In genomic region chr9:13979941-13980318, GRCh38 we compare ENCODE assay signal across 16 cellular contexts.
"Had no signal": no experiment of that assay in that cellular context is flagged by ENCODE, and none has a peak within 500 bp of the region (broad histone marks: within the 10 kb centered on the region; RNA-seq: fewer than 3 reads in every experiment).

No MANE protein-coding gene starts in this region.

- DNase-seq: activated CD4-positive, alpha-beta T cell treated with anti-CD3 and anti-CD28 coated beads for 48 hours; activated CD4-positive, alpha-beta T cell treated with anti-CD3 and anti-CD28 coated beads, Interleukin-2, amount 50 U/mL, for 4 hours; activated CD4-positive, CD25-positive, alpha-beta regulatory T cell treated with anti-CD3 and anti-CD28 coated beads, Interleukin-2, amount 50 U/mL, for 72 hours; activated CD8-positive, alpha-beta T cell treated with anti-CD3 and anti-CD28 coated beads, Interleukin-2, amount 10 ng/mL, durations not matched to agents 7 days and 5 days; activated effector memory CD4-positive, alpha-beta T cell treated with Interleukin-2 at 50 U/mL for 16 hours; activated naive CD4-positive, alpha-beta T cell; activated T-cell treated with anti-CD3 and anti-CD28 coated beads, Interleukin-2, amount 50 U/mL, for 24 hours; aorta; caudate nucleus; MG63; NCI-H524 treated with DMSO at 0.1 percent for 48 hours; PC-3 had no signal

- H3K4me3 Mint-ChIP-seq: activated CD8-positive, alpha-beta T cell treated with anti-CD3 and anti-CD28 coated beads, Interleukin-2, amount 10 ng/mL, durations not matched to agents 7 days and 5 days; activated naive CD4-positive, alpha-beta T cell treated with anti-CD3 and anti-CD28 coated beads, Interleukin-2, amount 50 U/mL, for 24 hours; activated T-cell treated with anti-CD3 and anti-CD28 coated beads, Interleukin-2, amount 50 U/mL, for 24 hours; activated T-helper 1 cell treated with anti-CD3 and anti-CD28 coated beads, Interleukin-12 subunit alpha, Interleukin-12 subunit beta, Interleukin-2, Interleukin-4 antibody, amounts not matched to agents 30 ng/mL and 10 ng/mL and 1 ng/mL, durations not matched to agents 14 hours and 24 hours and 36 hours; T-helper 1 cell treated with Interleukin-12 subunit alpha and Interleukin-12 subunit beta and Interleukin-4 antibody, amounts not matched to agents 30 μg/mL and 1 μg/mL, for 36 hours; WTC11 had no signal

- ATAC-seq: activated CD8-positive, alpha-beta T cell treated with anti-CD3 and anti-CD28 coated beads, Interleukin-2, amount 10 ng/mL, durations not matched to agents 7 days and 5 days; PC-3; WTC11 had no signal

- H3K4me1 Mint-ChIP-seq: activated naive CD4-positive, alpha-beta T cell treated with anti-CD3 and anti-CD28 coated beads, Interleukin-2, amount 50 U/mL, for 24 hours; WTC11 had no signal

- H3K27ac Mint-ChIP-seq: activated CD8-positive, alpha-beta T cell treated with anti-CD3 and anti-CD28 coated beads, Interleukin-2, amount 10 ng/mL, durations not matched to agents 7 days and 5 days; activated naive CD4-positive, alpha-beta T cell treated with anti-CD3 and anti-CD28 coated beads, Interleukin-2, amount 50 U/mL, for 24 hours; activated T-cell treated with anti-CD3 and anti-CD28 coated beads, Interleukin-2, amount 50 U/mL, for 24 hours; activated T-helper 1 cell treated with anti-CD3 and anti-CD28 coated beads, Interleukin-12 subunit alpha, Interleukin-12 subunit beta, Interleukin-2, Interleukin-4 antibody, amounts not matched to agents 30 ng/mL and 10 ng/mL and 1 ng/mL, durations not matched to agents 14 hours and 24 hours and 36 hours; T-helper 1 cell treated with Interleukin-12 subunit alpha and Interleukin-12 subunit beta and Interleukin-4 antibody, amounts not matched to agents 30 μg/mL and 1 μg/mL, for 36 hours; WTC11 had no signal

- H3K36me3 Mint-ChIP-seq: WTC11 had no signal

- H3K9me3 Mint-ChIP-seq: activated naive CD4-positive, alpha-beta T cell treated with anti-CD3 and anti-CD28 coated beads, Interleukin-2, amount 50 U/mL, for 24 hours; T-helper 1 cell treated with Interleukin-12 subunit alpha and Interleukin-12 subunit beta and Interleukin-4 antibody, amounts not matched to agents 30 μg/mL and 1 μg/mL, for 36 hours had no signal

- H3K27me3 Mint-ChIP-seq: activated T-cell treated with anti-CD3 and anti-CD28 coated beads, Interleukin-2, amount 50 U/mL, for 24 hours had no signal
